9 cellular contexts compared by ENCODE assay signal in the genomic region with DNA sequence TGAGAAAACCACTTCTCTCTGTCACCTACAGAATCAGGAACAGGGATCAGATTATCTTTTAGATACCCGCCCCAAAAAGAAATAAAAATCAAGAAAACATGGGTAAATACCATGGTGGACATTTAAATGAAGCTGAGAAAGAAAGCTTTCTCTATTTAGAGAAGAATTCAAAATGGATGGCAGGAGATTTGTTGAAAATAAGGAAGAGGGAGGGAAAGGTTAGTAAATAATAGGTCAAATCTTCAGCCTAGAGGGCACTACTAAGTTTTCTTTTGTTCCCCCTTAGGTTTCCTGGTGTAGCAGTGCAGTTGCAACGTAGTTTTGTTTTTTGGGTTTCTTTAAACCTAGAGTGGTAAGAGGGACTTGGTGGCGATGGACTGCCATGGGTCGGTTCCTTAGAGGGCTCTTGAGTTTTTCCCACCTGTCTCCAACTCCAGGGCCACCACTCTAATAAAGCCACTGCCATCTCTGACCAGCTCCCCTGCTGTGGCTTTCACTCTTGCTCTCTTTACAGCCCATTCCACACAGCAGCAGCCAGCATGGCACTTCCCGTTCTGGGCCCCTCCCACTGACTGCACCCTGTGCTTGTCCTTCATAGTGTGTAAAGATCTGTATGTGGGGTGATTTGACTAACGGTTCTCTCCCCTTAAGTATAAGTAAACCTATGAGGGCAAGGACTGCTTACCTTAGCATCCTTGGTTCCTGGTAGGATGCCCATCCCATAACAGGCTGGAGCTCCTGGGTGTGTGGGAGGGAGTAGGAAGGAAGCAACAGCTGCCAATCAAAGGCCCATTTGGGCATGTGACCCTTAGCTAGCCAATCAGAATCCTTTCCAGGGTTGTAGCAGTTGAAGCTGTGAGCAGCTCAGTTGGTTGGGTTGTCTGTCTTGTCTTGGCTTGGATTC.
DNase-seq lines count a peak whose midpoint lies in the region; ATAC-seq and TF ChIP-seq lines count a peak whose summit lies in the region.
"Had no signal": no experiment of that assay in that cellular context is flagged by ENCODE, and none has a peak within 500 bp of the region (broad histone marks: within the 10 kb centered on the region; RNA-seq: fewer than 3 reads in every experiment).

No MANE protein-coding gene starts in this region.

- no peak overlapping the region for H3K23ac ChIP-seq in H9 (ENCODE audit: insufficient read length, low read depth, low read length)

- no peak for TF ChIP-seq POLR2A in vagina (IDR thresholded peaks at IDR 0.05)

- H3K4me3 ChIP-seq in aorta (ENCODE audit: low read length in 2 of 2) (no peak overlapping the region), vagina (no peak overlapping the region)

- H3K56ac ChIP-seq in H9 (ENCODE audit: insufficient read length, low read depth, low read length), result no peak overlapping the region

- H3K79me1 ChIP-seq in H9 (ENCODE audit: insufficient read depth, low read depth, low read length, poor library complexity, severe bottlenecking), result no peaks in the 10 kb centered on the region

- H3K27me3 ChIP-seq in H9 (ENCODE audit: insufficient read depth, low read length), result no peaks in the 10 kb centered on the region
- peaks cover 0 to 1% of the 10 kb centered on the region in 2 donors for H3K27me3 ChIP-seq in aorta (ENCODE audit: control insufficient read depth in 1 of 2, insufficient read depth in 2 of 2, low read length in 1 of 2)
- H3K27me3 ChIP-seq in vagina, result no peaks in the 10 kb centered on the region

- no peaks in the 10 kb centered on the region for H3K23me2 ChIP-seq in H9 (ENCODE audit: insufficient read length, low read depth, low read length, poor library complexity, severe bottlenecking)

- H3K18ac ChIP-seq in H9 (ENCODE audit: insufficient read length, low read depth, low read length), result no peak overlapping the region

- H2AK5ac ChIP-seq in H9 (ENCODE audit: insufficient read length, low read length), result no peak overlapping the region

- H3K4me3 Mint-ChIP-seq in H9, result no peak overlapping the region

- peaks cover 6 to 11% of the 10 kb centered on the region in 2 experiments; a peak in 3 of 4 replicates for H3K4me1 Mint-ChIP-seq in H9

- H4K8ac ChIP-seq in H9 (replicated peaks; ENCODE audit: insufficient read length, low read depth, low read length), result no peak overlapping the region

- no peak overlapping the region for H4K5ac ChIP-seq in H9 (ENCODE audit: insufficient read length, low read depth, low read length)

- H2BK12ac ChIP-seq in H9 (ENCODE audit: insufficient read length, low read depth, low read length), result no peak overlapping the region

- no peaks in the 10 kb centered on the region for H3K9me3 Mint-ChIP-seq in H9

- H3K79me2 ChIP-seq in H9 (ENCODE audit: insufficient read depth, low read length), result no peaks in the 10 kb centered on the region

- no peaks in the 10 kb centered on the region for H3K36me3 Mint-ChIP-seq in H9 (ENCODE audit: insufficient read depth in 1 of 3, low read depth in 3 of 3)

- no peaks in the 10 kb centered on the region for H3K36me3 ChIP-seq in aorta (ENCODE audit: control insufficient read depth in 1 of 2, insufficient read depth in 2 of 2, low read length in 1 of 2)
- no peaks in the 10 kb centered on the region for H3K36me3 ChIP-seq in vagina

- DNase-seq in DMS 273 (lab: John Stamatoyannopoulos, UW; ENCODE audit: unreplicated experiment) (peak; percentile 32), DMS 273 treated with DMSO at 0.1 percent for 48 hours (lab: John Stamatoyannopoulos, UW) (no peak), H9 (peak; percentile 59), KG1 (lab: John Stamatoyannopoulos, UW) (peak; percentile 57), iPS-NIHi7 (ENCODE audit: extremely low spot score) (peak; percentile 60), aorta (peak in 1 of 2 donors; percentile 80), vagina (ENCODE audit: extremely low spot score in 2 of 2) (no peak)
- peak; percentile 29 to 37 for DNase-seq in activated CD4-positive, alpha-beta T cell treated with anti-CD3 and anti-CD28 coated beads, Interleukin-2, amount 50 U/mL, for 48 hours

- H3T11ph ChIP-seq in H9 (ENCODE audit: low read length), result no peak overlapping the region

- no peaks in the 10 kb centered on the region for H3K9me3 ChIP-seq in H9 (ENCODE audit: control insufficient read depth, low read depth, low read length)
- no peaks in the 10 kb centered on the region for H3K9me3 ChIP-seq in aorta (ENCODE audit: control insufficient read depth, low read length)
- no peaks in the 10 kb centered on the region for H3K9me3 ChIP-seq in vagina

- H3K4me2 ChIP-seq in H9 (ENCODE audit: insufficient read depth, insufficient read length, low read length), result no peak overlapping the region

- no peak overlapping the region for H2BK15ac ChIP-seq in H9 (ENCODE audit: low read depth, low read length)

- H4K20me1 ChIP-seq in H9 (ENCODE audit: control insufficient read depth, insufficient read depth, insufficient read length), result no peaks in the 10 kb centered on the region

- H4K91ac ChIP-seq in H9 (ENCODE audit: insufficient read length, low read depth, low read length), result no peak overlapping the region

- TF ChIP-seq CTCF in H9 (conservative IDR thresholded peaks at IDR 0.05), result no peak
- no peak for TF ChIP-seq CTCF in vagina (IDR thresholded peaks at IDR 0.05)

- no peak overlapping the region for H2BK120ac ChIP-seq in H9 (ENCODE audit: low read depth, low read length, poor library complexity, severe bottlenecking)

- no peaks in the 10 kb centered on the region for H3K27me3 Mint-ChIP-seq in H9 (ENCODE audit: low read depth)

- no peak overlapping the region for H3K27ac ChIP-seq in H9 (ENCODE audit: insufficient read length, low read depth, low read length)
- no peak overlapping the region for H3K27ac ChIP-seq in aorta (ENCODE audit: low read depth in 1 of 2, low read length in 2 of 2)
- no peak overlapping the region for H3K27ac ChIP-seq in vagina
- H3K27ac ChIP-seq: 22Rv1 had no signal

- peak; percentile 44 for ATAC-seq in aorta (ENCODE audit: low FRiP score)

- no CpG with 5 or more reads among the region's 6 CpGs for whole genome bisulfite sequencing in H9 (ENCODE audit: extremely low coverage, insufficient read length, low lambda C conversion rate)
- 77 to 81% methylated on average over 6 of the region's 6 CpGs for WGBS in aorta, 2 donors

- no peak overlapping the region for H2AFZ ChIP-seq in H9 (ENCODE audit: low read length)

- H3K4ac ChIP-seq in H9 (ENCODE audit: low read depth, low read length), result no peak overlapping the region

- H2BK20ac ChIP-seq in H9 (ENCODE audit: low read depth, low read length, poor library complexity, severe bottlenecking), result no peak overlapping the region

- intact Hi-C loops in aorta (cut with DNase I) (loop anchor here in 1 of 2 donors (5.0 kb wide), 1 partner anchor 278 kb away; no protein-coding TSS in a partner anchor), vagina (cut with DNase I) (no loop called here)

- H3K4me1 ChIP-seq in H9 (ENCODE audit: insufficient read depth, low read length) (no peaks in the 10 kb centered on the region; the same call in 1 of the 2 replicates), aorta (ENCODE audit: control insufficient read depth in 1 of 2, insufficient read depth in 2 of 2, low read length in 2 of 2) (no peaks in the 10 kb centered on the region), vagina (no peaks in the 10 kb centered on the region)

- H3K27ac Mint-ChIP-seq in H9, result no peak overlapping the region; a peak in 1 of 7 replicates

- H2BK5ac ChIP-seq in H9 (ENCODE audit: insufficient read length, low read length), result no peak overlapping the region

- no peak overlapping the region for H3K9ac ChIP-seq in H9 (ENCODE audit: extremely low read depth, insufficient read length, low read length)

- H3K14ac ChIP-seq in H9 (ENCODE audit: insufficient read depth, low read length), result no peak overlapping the region

Comparison
In these comparisons a context has a peak if more than half of its experiments do, and no peak if none do; other contexts are left out.
1. DNase-seq: peak in DMS 273 (single experiment), H9 (single experiment), KG1 (single experiment), activated CD4-positive, alpha-beta T cell treated with anti-CD3 and anti-CD28 coated beads, Interleukin-2, amount 50 U/mL, for 48 hours (2 of 2) and iPS-NIHi7 (single experiment); none in DMS 273 treated with DMSO at 0.1 percent for 48 hours (single experiment) and vagina (0 of 2).